ENCODE assay signal across 2 cellular contexts in the genomic region with DNA sequence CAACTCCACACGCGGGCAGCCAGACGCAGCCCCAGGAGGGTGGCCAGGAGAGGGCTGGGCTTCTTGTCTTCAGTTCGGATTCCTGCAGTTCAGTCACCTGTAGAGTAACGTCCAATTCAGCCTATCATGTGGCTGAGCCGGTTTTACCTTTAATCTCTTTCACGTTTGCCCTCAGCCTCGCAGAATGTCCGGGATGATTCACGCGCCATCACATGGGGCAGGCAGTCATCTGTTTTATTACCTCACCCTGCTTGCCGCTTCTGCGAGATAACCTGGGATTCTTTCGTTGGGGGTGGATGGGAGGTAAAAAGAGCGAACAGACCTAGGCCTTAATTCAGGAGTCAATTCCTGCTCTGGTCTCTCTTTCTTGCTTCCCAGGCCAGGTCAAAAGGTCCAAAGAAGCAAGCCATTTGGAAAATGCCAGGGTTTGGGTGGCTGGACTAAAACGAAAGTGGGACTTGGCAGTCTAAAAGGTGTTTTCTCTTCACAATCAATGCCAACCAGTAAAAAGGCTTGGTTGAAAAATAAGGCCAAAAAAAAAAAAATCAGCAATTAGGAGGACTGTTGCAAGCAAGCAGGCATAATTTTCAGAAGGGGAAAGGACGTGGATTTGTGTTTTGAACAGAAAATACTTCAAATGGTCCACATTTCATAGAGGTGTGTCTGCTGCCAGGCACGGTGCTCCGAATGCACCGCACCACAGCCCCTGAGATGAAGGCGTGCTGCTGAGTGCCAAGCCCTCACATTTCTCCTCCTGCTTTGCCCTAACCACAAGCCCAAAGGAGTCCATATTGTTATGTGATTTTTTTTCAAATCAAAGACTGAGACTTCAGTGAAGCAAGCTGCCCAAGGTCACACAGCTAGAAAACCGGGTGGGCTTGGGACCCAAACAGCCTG.
A peak's percentile ranks its signal among the peaks of the same experiment; 100 is the strongest.
TF ChIP-seq lines count a peak whose summit lies in the region.

No MANE protein-coding gene starts in this region.

TF ChIP-seq in HEK293, 187 proteins besides CTCF, POLR2A, EP300 and RAD21:
- TF ChIP-seq KLF8 (tag by site-specific recombination; IDR thresholded peaks at IDR 0.05) = no peak
- no peak for TF ChIP-seq ZSCAN23 (tag by site-specific recombination; IDR thresholded peaks at IDR 0.05)
- TF ChIP-seq SCRT2 (tag by site-specific recombination; IDR thresholded peaks at IDR 0.05) = 0 out of 2 replicates have a peak, but pooled peaks have one; percentile 31
- TF ChIP-seq ZNF585B (tag by site-specific recombination; IDR thresholded peaks at IDR 0.05) = no peak
TF ChIP-seq in HEK293: peak in this region for 1.

TF ChIP-seq in HepG2, 621 proteins besides CTCF, POLR2A, EP300 and RAD21 (continues in another document):
- TF ChIP-seq ZNF567 (CRISPR knock-in tag; IDR thresholded peaks at IDR 0.05; ENCODE audit: borderline replicate concordance) (no peak), SSRP1 (CRISPR knock-in tag; IDR thresholded peaks at IDR 0.05) (no peak), NR2F6 (IDR thresholded peaks at IDR 0.05) (peak; percentile 41), NR2F6 (CRISPR knock-in tag; IDR thresholded peaks at IDR 0.05) (peak; percentile 18; the same call in 1 of the 2 replicates), IRX3 (CRISPR knock-in tag; IDR thresholded peaks at IDR 0.05; ENCODE audit: borderline replicate concordance, low read depth) (no peak), ZNF619 (CRISPR knock-in tag; IDR thresholded peaks at IDR 0.05) (no peak), REL (CRISPR knock-in tag; conservative IDR thresholded peaks at IDR 0.05) (no peak), YY1 (IDR thresholded peaks at IDR 0.05; ENCODE audit: insufficient read depth, insufficient replicate concordance, low read depth, low read length) (no peak), YEATS4 (CRISPR knock-in tag; IDR thresholded peaks at IDR 0.05; ENCODE audit: borderline replicate concordance) (0 out of 2 replicates have a peak, but pooled peaks have one; percentile 8), MAZ (IDR thresholded peaks at IDR 0.05; ENCODE audit: borderline replicate concordance, low read depth, low read length) (no peak), MAZ (CRISPR knock-in tag; IDR thresholded peaks at IDR 0.05; ENCODE audit: low read depth) (no peak), ZEB1 (IDR thresholded peaks at IDR 0.05; ENCODE audit: insufficient replicate concordance, low read depth) (no peak), CAMTA2 (CRISPR knock-in tag; IDR thresholded peaks at IDR 0.05; ENCODE audit: borderline replicate concordance) (no peak), BHLHE40 (IDR thresholded peaks at IDR 0.05; ENCODE audit: low read length) (peak; percentile 62; the same call in 1 of the 2 replicates), GTF2F1 (IDR thresholded peaks at IDR 0.05; ENCODE audit: low read length) (no peak), ZNF644 (CRISPR knock-in tag; IDR thresholded peaks at IDR 0.05; ENCODE audit: low read depth) (peak; percentile 51; the same call in 1 of the 2 replicates), RNF2 (conservative IDR thresholded peaks at IDR 0.05; ENCODE audit: low read depth) (0 out of 2 replicates have a peak, but pooled peaks have one; percentile 12), PHF21A (CRISPR knock-in tag; IDR thresholded peaks at IDR 0.05) (peak; percentile 51; the same call in 1 of the 2 replicates), ZNF33B (CRISPR knock-in tag; IDR thresholded peaks at IDR 0.05) (no peak), GABPB1 (CRISPR knock-in tag; IDR thresholded peaks at IDR 0.05) (peak; percentile 8; the same call in 1 of the 2 replicates), SAP130 (CRISPR knock-in tag; IDR thresholded peaks at IDR 0.05; ENCODE audit: low read depth) (peak; percentile 67), ZFP90 (CRISPR knock-in tag; IDR thresholded peaks at IDR 0.05; ENCODE audit: borderline replicate concordance) (no peak), ZNF839 (CRISPR knock-in tag; IDR thresholded peaks at IDR 0.05; ENCODE audit: borderline replicate concordance) (no peak), HNF4A (CRISPR knock-in tag; IDR thresholded peaks at IDR 0.05) (0 out of 2 replicates have a peak, but pooled peaks have one; percentile 13), MEIS1 (CRISPR knock-in tag; IDR thresholded peaks at IDR 0.05; ENCODE audit: borderline replicate concordance) (no peak), SNAI1 (CRISPR knock-in tag; IDR thresholded peaks at IDR 0.05; ENCODE audit: borderline replicate concordance) (no peak), RFX5 (IDR thresholded peaks at IDR 0.05; ENCODE audit: low read depth, low read length) (no peak), XBP1 (CRISPR knock-in tag; IDR thresholded peaks at IDR 0.05) (no peak), IKZF4 (CRISPR knock-in tag; IDR thresholded peaks at IDR 0.05; ENCODE audit: borderline replicate concordance, low read depth, not compliant biosample characterization) (peak; percentile 61), MXD4 (CRISPR knock-in tag; IDR thresholded peaks at IDR 0.05) (no peak)
- TF ChIP-seq, protein P1, sequence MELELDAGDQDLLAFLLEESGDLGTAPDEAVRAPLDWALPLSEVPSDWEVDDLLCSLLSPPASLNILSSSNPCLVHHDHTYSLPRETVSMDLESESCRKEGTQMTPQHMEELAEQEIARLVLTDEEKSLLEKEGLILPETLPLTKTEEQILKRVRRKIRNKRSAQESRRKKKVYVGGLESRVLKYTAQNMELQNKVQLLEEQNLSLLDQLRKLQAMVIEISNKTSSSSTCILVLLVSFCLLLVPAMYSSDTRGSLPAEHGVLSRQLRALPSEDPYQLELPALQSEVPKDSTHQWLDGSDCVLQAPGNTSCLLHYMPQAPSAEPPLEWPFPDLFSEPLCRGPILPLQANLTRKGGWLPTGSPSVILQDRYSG (CRISPR knock-in tag; IDR thresholded peaks at IDR 0.05) = no peak
- TF ChIP-seq, protein P2, sequence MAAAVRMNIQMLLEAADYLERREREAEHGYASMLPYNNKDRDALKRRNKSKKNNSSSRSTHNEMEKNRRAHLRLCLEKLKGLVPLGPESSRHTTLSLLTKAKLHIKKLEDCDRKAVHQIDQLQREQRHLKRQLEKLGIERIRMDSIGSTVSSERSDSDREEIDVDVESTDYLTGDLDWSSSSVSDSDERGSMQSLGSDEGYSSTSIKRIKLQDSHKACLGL (CRISPR knock-in tag; IDR thresholded peaks at IDR 0.05) = no peak
- TF ChIP-seq, protein P3, sequence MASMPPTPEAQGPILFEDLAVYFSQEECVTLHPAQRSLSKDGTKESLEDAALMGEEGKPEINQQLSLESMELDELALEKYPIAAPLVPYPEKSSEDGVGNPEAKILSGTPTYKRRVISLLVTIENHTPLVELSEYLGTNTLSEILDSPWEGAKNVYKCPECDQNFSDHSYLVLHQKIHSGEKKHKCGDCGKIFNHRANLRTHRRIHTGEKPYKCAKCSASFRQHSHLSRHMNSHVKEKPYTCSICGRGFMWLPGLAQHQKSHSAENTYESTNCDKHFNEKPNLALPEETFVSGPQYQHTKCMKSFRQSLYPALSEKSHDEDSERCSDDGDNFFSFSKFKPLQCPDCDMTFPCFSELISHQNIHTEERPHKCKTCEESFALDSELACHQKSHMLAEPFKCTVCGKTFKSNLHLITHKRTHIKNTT (CRISPR knock-in tag; IDR thresholded peaks at IDR 0.05) = no peak
- TF ChIP-seq, protein P4, sequence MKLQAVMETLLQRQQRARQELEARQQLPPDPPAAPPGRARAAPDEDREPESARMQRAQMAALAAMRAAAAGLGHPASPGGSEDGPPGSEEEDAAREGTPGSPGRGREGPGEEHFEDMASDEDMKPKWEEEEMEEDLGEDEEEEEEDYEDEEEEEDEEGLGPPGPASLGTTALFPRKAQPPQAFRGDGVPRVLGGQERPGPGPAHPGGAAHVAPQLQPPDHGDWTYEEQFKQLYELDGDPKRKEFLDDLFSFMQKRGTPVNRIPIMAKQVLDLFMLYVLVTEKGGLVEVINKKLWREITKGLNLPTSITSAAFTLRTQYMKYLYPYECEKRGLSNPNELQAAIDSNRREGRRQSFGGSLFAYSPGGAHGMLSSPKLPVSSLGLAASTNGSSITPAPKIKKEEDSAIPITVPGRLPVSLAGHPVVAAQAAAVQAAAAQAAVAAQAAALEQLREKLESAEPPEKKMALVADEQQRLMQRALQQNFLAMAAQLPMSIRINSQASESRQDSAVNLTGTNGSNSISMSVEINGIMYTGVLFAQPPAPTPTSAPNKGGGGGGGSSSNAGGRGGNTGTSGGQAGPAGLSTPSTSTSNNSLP (IDR thresholded peaks at IDR 0.05; ENCODE audit: low read depth, low read length) = peak; percentile 49; the same call in 1 of the 2 replicates
- TF ChIP-seq, protein P5, sequence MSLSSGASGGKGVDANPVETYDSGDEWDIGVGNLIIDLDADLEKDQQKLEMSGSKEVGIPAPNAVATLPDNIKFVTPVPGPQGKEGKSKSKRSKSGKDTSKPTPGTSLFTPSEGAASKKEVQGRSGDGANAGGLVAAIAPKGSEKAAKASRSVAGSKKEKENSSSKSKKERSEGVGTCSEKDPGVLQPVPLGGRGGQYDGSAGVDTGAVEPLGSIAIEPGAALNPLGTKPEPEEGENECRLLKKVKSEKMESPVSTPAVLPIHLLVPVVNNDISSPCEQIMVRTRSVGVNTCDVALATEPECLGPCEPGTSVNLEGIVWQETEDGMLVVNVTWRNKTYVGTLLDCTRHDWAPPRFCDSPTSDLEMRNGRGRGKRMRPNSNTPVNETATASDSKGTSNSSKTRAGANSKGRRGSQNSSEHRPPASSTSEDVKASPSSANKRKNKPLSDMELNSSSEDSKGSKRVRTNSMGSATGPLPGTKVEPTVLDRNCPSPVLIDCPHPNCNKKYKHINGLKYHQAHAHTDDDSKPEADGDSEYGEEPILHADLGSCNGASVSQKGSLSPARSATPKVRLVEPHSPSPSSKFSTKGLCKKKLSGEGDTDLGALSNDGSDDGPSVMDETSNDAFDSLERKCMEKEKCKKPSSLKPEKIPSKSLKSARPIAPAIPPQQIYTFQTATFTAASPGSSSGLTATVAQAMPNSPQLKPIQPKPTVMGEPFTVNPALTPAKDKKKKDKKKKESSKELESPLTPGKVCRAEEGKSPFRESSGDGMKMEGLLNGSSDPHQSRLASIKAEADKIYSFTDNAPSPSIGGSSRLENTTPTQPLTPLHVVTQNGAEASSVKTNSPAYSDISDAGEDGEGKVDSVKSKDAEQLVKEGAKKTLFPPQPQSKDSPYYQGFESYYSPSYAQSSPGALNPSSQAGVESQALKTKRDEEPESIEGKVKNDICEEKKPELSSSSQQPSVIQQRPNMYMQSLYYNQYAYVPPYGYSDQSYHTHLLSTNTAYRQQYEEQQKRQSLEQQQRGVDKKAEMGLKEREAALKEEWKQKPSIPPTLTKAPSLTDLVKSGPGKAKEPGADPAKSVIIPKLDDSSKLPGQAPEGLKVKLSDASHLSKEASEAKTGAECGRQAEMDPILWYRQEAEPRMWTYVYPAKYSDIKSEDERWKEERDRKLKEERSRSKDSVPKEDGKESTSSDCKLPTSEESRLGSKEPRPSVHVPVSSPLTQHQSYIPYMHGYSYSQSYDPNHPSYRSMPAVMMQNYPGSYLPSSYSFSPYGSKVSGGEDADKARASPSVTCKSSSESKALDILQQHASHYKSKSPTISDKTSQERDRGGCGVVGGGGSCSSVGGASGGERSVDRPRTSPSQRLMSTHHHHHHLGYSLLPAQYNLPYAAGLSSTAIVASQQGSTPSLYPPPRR (CRISPR knock-in tag; IDR thresholded peaks at IDR 0.05; ENCODE audit: borderline replicate concordance) = no peak
- TF ChIP-seq, protein P6, sequence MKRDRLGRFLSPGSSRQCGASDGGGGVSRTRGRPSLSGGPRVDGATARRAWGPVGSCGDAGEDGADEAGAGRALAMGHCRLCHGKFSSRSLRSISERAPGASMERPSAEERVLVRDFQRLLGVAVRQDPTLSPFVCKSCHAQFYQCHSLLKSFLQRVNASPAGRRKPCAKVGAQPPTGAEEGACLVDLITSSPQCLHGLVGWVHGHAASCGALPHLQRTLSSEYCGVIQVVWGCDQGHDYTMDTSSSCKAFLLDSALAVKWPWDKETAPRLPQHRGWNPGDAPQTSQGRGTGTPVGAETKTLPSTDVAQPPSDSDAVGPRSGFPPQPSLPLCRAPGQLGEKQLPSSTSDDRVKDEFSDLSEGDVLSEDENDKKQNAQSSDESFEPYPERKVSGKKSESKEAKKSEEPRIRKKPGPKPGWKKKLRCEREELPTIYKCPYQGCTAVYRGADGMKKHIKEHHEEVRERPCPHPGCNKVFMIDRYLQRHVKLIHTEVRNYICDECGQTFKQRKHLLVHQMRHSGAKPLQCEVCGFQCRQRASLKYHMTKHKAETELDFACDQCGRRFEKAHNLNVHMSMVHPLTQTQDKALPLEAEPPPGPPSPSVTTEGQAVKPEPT (CRISPR knock-in tag; IDR thresholded peaks at IDR 0.05; ENCODE audit: low read depth) = 0 out of 2 replicates have a peak, but pooled peaks have one; percentile 37
- TF ChIP-seq, protein P7, sequence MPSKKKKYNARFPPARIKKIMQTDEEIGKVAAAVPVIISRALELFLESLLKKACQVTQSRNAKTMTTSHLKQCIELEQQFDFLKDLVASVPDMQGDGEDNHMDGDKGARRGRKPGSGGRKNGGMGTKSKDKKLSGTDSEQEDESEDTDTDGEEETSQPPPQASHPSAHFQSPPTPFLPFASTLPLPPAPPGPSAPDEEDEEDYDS (CRISPR knock-in tag; IDR thresholded peaks at IDR 0.05) = 0 out of 2 replicates have a peak, but pooled peaks have one; percentile 10
- TF ChIP-seq, protein P8, sequence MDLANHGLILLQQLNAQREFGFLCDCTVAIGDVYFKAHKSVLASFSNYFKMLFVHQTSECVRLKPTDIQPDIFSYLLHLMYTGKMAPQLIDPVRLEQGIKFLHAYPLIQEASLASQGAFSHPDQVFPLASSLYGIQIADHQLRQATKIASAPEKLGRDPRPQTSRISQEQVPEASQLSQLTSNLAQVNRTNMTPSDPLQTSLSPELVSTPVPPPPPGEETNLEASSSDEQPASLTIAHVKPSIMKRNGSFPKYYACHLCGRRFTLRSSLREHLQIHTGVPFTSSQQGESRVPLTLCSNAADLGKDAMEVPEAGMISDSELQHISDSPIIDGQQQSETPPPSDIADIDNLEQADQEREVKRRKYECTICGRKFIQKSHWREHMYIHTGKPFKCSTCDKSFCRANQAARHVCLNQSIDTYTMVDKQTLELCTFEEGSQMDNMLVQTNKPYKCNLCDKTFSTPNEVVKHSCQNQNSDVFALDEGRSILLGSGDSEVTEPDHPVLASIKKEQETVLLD (CRISPR knock-in tag; IDR thresholded peaks at IDR 0.05; ENCODE audit: low read depth) = no peak
- TF ChIP-seq, protein P9, sequence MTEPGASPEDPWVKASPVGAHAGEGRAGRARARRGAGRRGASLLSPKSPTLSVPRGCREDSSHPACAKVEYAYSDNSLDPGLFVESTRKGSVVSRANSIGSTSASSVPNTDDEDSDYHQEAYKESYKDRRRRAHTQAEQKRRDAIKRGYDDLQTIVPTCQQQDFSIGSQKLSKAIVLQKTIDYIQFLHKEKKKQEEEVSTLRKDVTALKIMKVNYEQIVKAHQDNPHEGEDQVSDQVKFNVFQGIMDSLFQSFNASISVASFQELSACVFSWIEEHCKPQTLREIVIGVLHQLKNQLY (CRISPR knock-in tag; IDR thresholded peaks at IDR 0.05) = no peak
- TF ChIP-seq, protein P10, sequence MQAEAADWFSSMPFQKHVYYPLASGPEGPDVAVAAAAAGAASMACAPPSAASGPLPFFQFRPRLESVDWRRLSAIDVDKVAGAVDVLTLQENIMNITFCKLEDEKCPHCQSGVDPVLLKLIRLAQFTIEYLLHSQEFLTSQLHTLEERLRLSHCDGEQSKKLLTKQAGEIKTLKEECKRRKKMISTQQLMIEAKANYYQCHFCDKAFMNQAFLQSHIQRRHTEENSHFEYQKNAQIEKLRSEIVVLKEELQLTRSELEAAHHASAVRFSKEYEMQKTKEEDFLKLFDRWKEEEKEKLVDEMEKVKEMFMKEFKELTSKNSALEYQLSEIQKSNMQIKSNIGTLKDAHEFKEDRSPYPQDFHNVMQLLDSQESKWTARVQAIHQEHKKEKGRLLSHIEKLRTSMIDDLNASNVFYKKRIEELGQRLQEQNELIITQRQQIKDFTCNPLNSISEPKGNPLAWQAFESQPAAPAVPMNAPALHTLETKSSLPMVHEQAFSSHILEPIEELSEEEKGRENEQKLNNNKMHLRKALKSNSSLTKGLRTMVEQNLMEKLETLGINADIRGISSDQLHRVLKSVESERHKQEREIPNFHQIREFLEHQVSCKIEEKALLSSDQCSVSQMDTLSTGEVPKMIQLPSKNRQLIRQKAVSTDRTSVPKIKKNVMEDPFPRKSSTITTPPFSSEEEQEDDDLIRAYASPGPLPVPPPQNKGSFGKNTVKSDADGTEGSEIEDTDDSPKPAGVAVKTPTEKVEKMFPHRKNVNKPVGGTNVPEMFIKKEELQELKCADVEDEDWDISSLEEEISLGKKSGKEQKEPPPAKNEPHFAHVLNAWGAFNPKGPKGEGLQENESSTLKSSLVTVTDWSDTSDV (CRISPR knock-in tag; IDR thresholded peaks at IDR 0.05) = no peak
